Comparison of ENCODE assay signal across 8 cellular contexts in the genomic region with DNA sequence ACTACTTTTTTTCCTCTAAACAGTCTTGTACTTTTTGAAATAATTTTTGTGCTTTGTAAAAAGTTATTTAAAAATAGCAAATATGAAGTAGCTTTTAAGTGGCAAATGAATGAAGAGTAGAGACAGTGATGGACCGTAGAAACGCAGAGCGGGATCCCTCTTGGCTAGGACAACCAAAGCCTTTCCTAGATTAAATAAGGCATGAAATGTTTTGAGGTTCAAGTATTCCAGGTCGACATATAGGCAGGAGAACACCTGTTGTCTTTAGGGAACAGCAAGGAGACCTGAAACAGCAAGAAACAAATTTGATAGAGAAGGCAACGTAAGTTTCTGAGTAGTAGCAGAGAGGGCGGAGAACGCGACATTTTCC. TPM values are rescaled to one million over a fixed set of nuclear protein-coding genes. Genes with fewer than 3 reads are reported as not detected.
DNase-seq lines count a peak whose midpoint lies in the region; ATAC-seq and TF ChIP-seq lines count a peak whose summit lies in the region.

No MANE protein-coding gene starts in this region.

- H3K4me1 Mint-ChIP-seq in activated CD4-positive, alpha-beta T cell treated with anti-CD3 and anti-CD28 coated beads, Interleukin-2, amount 10 ng/mL, durations not matched to agents 7 days and 5 days, result peaks cover 36% of the 10 kb centered on the region

- no peak for DNase-seq in activated CD4-positive, alpha-beta T cell treated with anti-CD3 and anti-CD28 coated beads, Interleukin-2, amount 10 ng/mL, durations not matched to agents 7 days and 5 days
- DNase-seq in activated CD4-positive, alpha-beta T cell treated with anti-CD3 and anti-CD28 coated beads for 4 hours, result no peak
- DNase-seq in adrenal gland (no peak), left lung (no peak), suprapubic skin (ENCODE audit: low spot score in 2 of 2) (no peak), SKM-1 (lab: John Stamatoyannopoulos, UW; ENCODE audit: unreplicated experiment) (no peak), H4 (ENCODE audit: low spot score) (no peak)

- H3K4me1 ChIP-seq in adrenal gland (replicated peaks in 1 of 2), result peaks cover 10 to 24% of the 10 kb centered on the region in 2 donors
- H3K4me1 ChIP-seq in left lung, result peaks cover 17 to 45% of the 10 kb centered on the region in 2 donors
- H3K4me1 ChIP-seq in suprapubic skin, result peaks cover 38% of the 10 kb centered on the region

- POLR2A ChIA-PET in activated CD4-positive, alpha-beta T cell treated with anti-CD3 and anti-CD28 coated beads, Interleukin-2, amount 10 ng/mL, durations not matched to agents 7 days and 5 days (lab: Charles Lee), result no interaction called here

- no peaks in the 10 kb centered on the region for H3K27me3 Mint-ChIP-seq in activated CD4-positive, alpha-beta T cell treated with anti-CD3 and anti-CD28 coated beads, Interleukin-2, amount 10 ng/mL, durations not matched to agents 7 days and 5 days

- H3K9me3 ChIP-seq in adrenal gland (replicated peaks in 1 of 3), result no peaks in the 10 kb centered on the region
- no peaks in the 10 kb centered on the region for H3K9me3 ChIP-seq in left lung
- H3K9me3 ChIP-seq in suprapubic skin, result no peaks in the 10 kb centered on the region

- H3K27me3 ChIP-seq in adrenal gland (no peaks in the 10 kb centered on the region), left lung (no peaks in the 10 kb centered on the region), suprapubic skin (no peaks in the 10 kb centered on the region)

- no peak for ATAC-seq in left lung
- ATAC-seq in GM18519 (IDR thresholded peaks at IDR 0.05; ENCODE audit: low FRiP score, unreplicated experiment), result no peak

- peak overlapping the region in 4 of 5 donors; percentile 6 to 94 (median 60) for H3K27ac ChIP-seq in adrenal gland
- peak overlapping the region; percentile 9 to 95 for H3K27ac ChIP-seq in left lung
- H3K27ac ChIP-seq in suprapubic skin, result peak overlapping the region; percentile 96

- WGBS in adrenal gland, 4 donors, result 20 to 26% (median 22%) methylated on average over 8 of the region's 8 CpGs
- WGBS in suprapubic skin, result 21% methylated on average over 8 of the region's 8 CpGs

- no peak for TF ChIP-seq EP300 in suprapubic skin (IDR thresholded peaks at IDR 0.05)

- no peaks in the 10 kb centered on the region for H3K36me3 ChIP-seq in adrenal gland (replicated peaks in 1 of 2)
- no peaks in the 10 kb centered on the region for H3K36me3 ChIP-seq in left lung
- H3K36me3 ChIP-seq in suprapubic skin, result no peaks in the 10 kb centered on the region

- intact Hi-C loops in adrenal gland (cut with DNase I), result no loop called here
- intact Hi-C loops in left lung (cut with DNase I), result no loop called here

- CTCF ChIA-PET in activated CD4-positive, alpha-beta T cell treated with anti-CD3 and anti-CD28 coated beads, Interleukin-2, amount 10 ng/mL, durations not matched to agents 7 days and 5 days (lab: Charles Lee), result interaction anchor here (0.6 to 2.6 kb wide), 12 partner anchors 10 to 1757 kb away, joined by 3 to 30 read pairs (median 4); a partner anchor contains a TSS

- H3K4me3 Mint-ChIP-seq in activated CD4-positive, alpha-beta T cell treated with anti-CD3 and anti-CD28 coated beads, Interleukin-2, amount 10 ng/mL, durations not matched to agents 7 days and 5 days, result peak overlapping the region; percentile 99

- no peaks in the 10 kb centered on the region for H3K9me3 Mint-ChIP-seq in activated CD4-positive, alpha-beta T cell treated with anti-CD3 and anti-CD28 coated beads, Interleukin-2, amount 10 ng/mL, durations not matched to agents 7 days and 5 days

- TF ChIP-seq CTCF in adrenal gland (IDR thresholded peaks at IDR 0.05) (no peak), left lung (IDR thresholded peaks at IDR 0.05) (no peak), suprapubic skin (IDR thresholded peaks at IDR 0.05) (no peak)

- peak overlapping the region in 1 of 4 donors; percentile 89 for H3K4me3 ChIP-seq in adrenal gland
- H3K4me3 ChIP-seq in left lung, result peak overlapping the region; percentile 88 to 89
- peak overlapping the region; percentile 98 for H3K4me3 ChIP-seq in suprapubic skin

- TF ChIP-seq POLR2A in adrenal gland (IDR thresholded peaks at IDR 0.05), result no peak
- no peak for TF ChIP-seq POLR2A in suprapubic skin (IDR thresholded peaks at IDR 0.05)

- peak overlapping the region; percentile 99 for H3K27ac Mint-ChIP-seq in activated CD4-positive, alpha-beta T cell treated with anti-CD3 and anti-CD28 coated beads, Interleukin-2, amount 10 ng/mL, durations not matched to agents 7 days and 5 days

- H3K36me3 Mint-ChIP-seq in activated CD4-positive, alpha-beta T cell treated with anti-CD3 and anti-CD28 coated beads, Interleukin-2, amount 10 ng/mL, durations not matched to agents 7 days and 5 days (ENCODE audit: low read depth), result peaks cover 12% of the 10 kb centered on the region

RNA-seq across cellular contexts. Expression of a gene that starts 0.7 kb away (rescaled TPM):
- 10 to 100 TPM; 47.7 to 49.4 TPM for total RNA-seq in activated CD4-positive, alpha-beta T cell treated with anti-CD3 and anti-CD28 coated beads, Interleukin-2, amount 10 ng/mL, durations not matched to agents 7 days and 5 days
- 10 to 100 TPM; 11.1 to 39.9 (median 20.0) TPM for total RNA-seq in adrenal gland
- polyA plus RNA-seq in adrenal gland, result 10 to 100 TPM; 24.7 to 35.8 (median 35.2) TPM
- total RNA-seq in left lung, result 10 to 100 TPM; 27.8 to 41.8 TPM
- total RNA-seq in suprapubic skin, result 10 to 100 TPM; 42.6 to 80.0 (median 55.2) TPM
- 12.8 and 14.7 TPM in 2 replicates for total RNA-seq in H4 (2014; rRNA removed; shearing (Covaris generic))

RNA-seq across cellular contexts. Expression of a gene that starts 12.0 kb away (rescaled TPM):
- total RNA-seq in activated CD4-positive, alpha-beta T cell treated with anti-CD3 and anti-CD28 coated beads, Interleukin-2, amount 10 ng/mL, durations not matched to agents 7 days and 5 days, result 100 to 1,000 TPM in 1 of 2 experiments, 10 to 100 TPM in 1; 96.2 to 105 TPM
- total RNA-seq in adrenal gland (10 to 100 TPM; 24.1 to 68.0 (median 55.2) TPM), left lung (10 to 100 TPM; 40.3 to 51.0 TPM), suprapubic skin (100 to 1,000 TPM in 2 of 4 donors, 10 to 100 TPM in 2; 62.0 to 217 (median 96.0) TPM)
- 10 to 100 TPM; 24.7 to 76.9 (median 24.8) TPM for polyA plus RNA-seq in adrenal gland
- total RNA-seq in H4 (2014; rRNA removed; shearing (Covaris generic)), result 16.8 and 31.3 TPM in 2 replicates

RNA-seq across cellular contexts. Expression of a gene that starts 20.0 kb away (rescaled TPM):
- 10 to 100 TPM; 80.5 to 81.3 TPM for total RNA-seq in activated CD4-positive, alpha-beta T cell treated with anti-CD3 and anti-CD28 coated beads, Interleukin-2, amount 10 ng/mL, durations not matched to agents 7 days and 5 days
- total RNA-seq in adrenal gland (10 to 100 TPM; 26.2 to 59.4 (median 32.8) TPM), left lung (10 to 100 TPM; 34.1 to 55.3 TPM), suprapubic skin (10 to 100 TPM; 47.8 to 94.9 (median 77.9) TPM)
- polyA plus RNA-seq in adrenal gland, result 100 to 1,000 TPM in 1 of 3 donors, 10 to 100 TPM in 2; 18.6 to 111 (median 21.6) TPM
- total RNA-seq in H4 (2014; rRNA removed; shearing (Covaris generic)), result 55.3 and 72.3 TPM in 2 replicates
